21 cellular contexts compared by ENCODE assay signal in genomic region chr7:117667456-117667855, GRCh38.
"Had no signal": no experiment of that assay in that cellular context is flagged by ENCODE, and none has a peak within 500 bp of the region (broad histone marks: within the 10 kb centered on the region; RNA-seq: fewer than 3 reads in every experiment).

No MANE protein-coding gene starts in this region.

- H3K9me3 Mint-ChIP-seq: activated CD4-positive, alpha-beta T cell treated with anti-CD3 and anti-CD28 coated beads, Interleukin-2, amount 10 ng/mL, durations not matched to agents 24 days and 14 days; activated T-cell treated with anti-CD3 and anti-CD28 coated beads, Interleukin-2, amount 50 U/mL, for 72 hours; neural crest cell; T-helper 2 cell treated with Interferon-gamma antibody and Interleukin-4, amounts not matched to agents 5 μg/mL and 100 μg/mL, for 36 hours had no signal

- H3K36me3 ChIP-seq: breast epithelium, ovary, sigmoid colon, thyroid gland had no signal

- H3K36me3 Mint-ChIP-seq: activated naive CD4-positive, alpha-beta T cell treated with anti-CD3 and anti-CD28 coated beads, Interleukin-2, amount 50 U/mL, for 72 hours; mesothelial cell of epicardium; stimulated activated effector memory CD8-positive, alpha-beta T cell treated with anti-CD3 and anti-CD28 coated beads, Interleukin-12 subunit alpha, Interleukin-12 subunit beta, amount 100 ng/mL, for 72 hours had no signal

- DNase-seq: activated CD4-positive, alpha-beta T cell treated with anti-CD3 and anti-CD28 coated beads, Interleukin-2, amount 10 ng/mL, durations not matched to agents 24 days and 14 days; activated CD4-positive, CD25-positive, alpha-beta regulatory T cell; activated CD8-positive, alpha-beta memory T cell treated with anti-CD3 and anti-CD28 coated beads, Interleukin-2, amount 50 U/mL, for 48 hours; activated gamma-delta T cell; activated T-cell treated with anti-CD3 and anti-CD28 coated beads, Interleukin-2, amount 50 U/mL, for 72 hours; amygdala; cerebellar nuclear complex; dermis blood vessel endothelial cell; kidney glomerular epithelial cell; ovary; sigmoid colon; stimulated activated CD4-positive, alpha-beta T cell treated with anti-CD3 and anti-CD28 coated beads, Interleukin-12 subunit alpha, Interleukin-12 subunit beta, amount 100 ng/mL, for 4 hours; stimulated activated CD4-positive, alpha-beta T cell treated with anti-CD3 and anti-CD28 coated beads, Interleukin-2, amount 100 ng/mL, for 24 hours; thyroid gland had no signal

- ATAC-seq: activated naive CD4-positive, alpha-beta T cell treated with anti-CD3 and anti-CD28 coated beads, Interleukin-2, amount 50 U/mL, for 72 hours; activated T-cell treated with anti-CD3 and anti-CD28 coated beads, Interleukin-2, amount 50 U/mL, for 72 hours had no signal

- H3K4me3 ChIP-seq: breast epithelium, ovary, sigmoid colon, thyroid gland had no signal

- H3K9me3 ChIP-seq: breast epithelium, ovary, sigmoid colon, thyroid gland had no signal

- H3K27ac ChIP-seq: breast epithelium, epithelial cell of prostate, ovary, sigmoid colon, thyroid gland had no signal

- H3K27me3 Mint-ChIP-seq: activated CD4-positive, alpha-beta T cell treated with anti-CD3 and anti-CD28 coated beads, Interleukin-2, amount 10 ng/mL, durations not matched to agents 24 days and 14 days had no signal

- H3K27ac Mint-ChIP-seq: activated CD4-positive, alpha-beta T cell treated with anti-CD3 and anti-CD28 coated beads, Interleukin-2, amount 10 ng/mL, durations not matched to agents 24 days and 14 days; activated naive CD4-positive, alpha-beta T cell treated with anti-CD3 and anti-CD28 coated beads, Interleukin-2, amount 50 U/mL, for 72 hours; activated T-cell treated with anti-CD3 and anti-CD28 coated beads, Interleukin-2, amount 50 U/mL, for 72 hours; mesothelial cell of epicardium; stimulated activated effector memory CD8-positive, alpha-beta T cell treated with anti-CD3 and anti-CD28 coated beads, Interleukin-12 subunit alpha, Interleukin-12 subunit beta, amount 100 ng/mL, for 72 hours; T-helper 2 cell treated with Interferon-gamma antibody and Interleukin-4, amounts not matched to agents 5 μg/mL and 100 μg/mL, for 36 hours had no signal

- H3K27me3 ChIP-seq: breast epithelium, ovary, sigmoid colon, thyroid gland had no signal

- H3K4me3 Mint-ChIP-seq: activated CD4-positive, alpha-beta T cell treated with anti-CD3 and anti-CD28 coated beads, Interleukin-2, amount 10 ng/mL, durations not matched to agents 24 days and 14 days; activated T-cell treated with anti-CD3 and anti-CD28 coated beads, Interleukin-2, amount 50 U/mL, for 72 hours; mesothelial cell of epicardium; neural crest cell; stimulated activated effector memory CD8-positive, alpha-beta T cell treated with anti-CD3 and anti-CD28 coated beads, Interleukin-12 subunit alpha, Interleukin-12 subunit beta, amount 100 ng/mL, for 72 hours; T-helper 2 cell treated with Interferon-gamma antibody and Interleukin-4, amounts not matched to agents 5 μg/mL and 100 μg/mL, for 36 hours had no signal

- H3K4me1 Mint-ChIP-seq: activated CD4-positive, alpha-beta T cell treated with anti-CD3 and anti-CD28 coated beads, Interleukin-2, amount 10 ng/mL, durations not matched to agents 24 days and 14 days; neural crest cell; stimulated activated effector memory CD8-positive, alpha-beta T cell treated with anti-CD3 and anti-CD28 coated beads, Interleukin-12 subunit alpha, Interleukin-12 subunit beta, amount 100 ng/mL, for 72 hours had no signal

- H3K4me1 ChIP-seq: breast epithelium, sigmoid colon had no signal
